ENCODE assay signal across 9 cellular contexts in the genomic region with DNA sequence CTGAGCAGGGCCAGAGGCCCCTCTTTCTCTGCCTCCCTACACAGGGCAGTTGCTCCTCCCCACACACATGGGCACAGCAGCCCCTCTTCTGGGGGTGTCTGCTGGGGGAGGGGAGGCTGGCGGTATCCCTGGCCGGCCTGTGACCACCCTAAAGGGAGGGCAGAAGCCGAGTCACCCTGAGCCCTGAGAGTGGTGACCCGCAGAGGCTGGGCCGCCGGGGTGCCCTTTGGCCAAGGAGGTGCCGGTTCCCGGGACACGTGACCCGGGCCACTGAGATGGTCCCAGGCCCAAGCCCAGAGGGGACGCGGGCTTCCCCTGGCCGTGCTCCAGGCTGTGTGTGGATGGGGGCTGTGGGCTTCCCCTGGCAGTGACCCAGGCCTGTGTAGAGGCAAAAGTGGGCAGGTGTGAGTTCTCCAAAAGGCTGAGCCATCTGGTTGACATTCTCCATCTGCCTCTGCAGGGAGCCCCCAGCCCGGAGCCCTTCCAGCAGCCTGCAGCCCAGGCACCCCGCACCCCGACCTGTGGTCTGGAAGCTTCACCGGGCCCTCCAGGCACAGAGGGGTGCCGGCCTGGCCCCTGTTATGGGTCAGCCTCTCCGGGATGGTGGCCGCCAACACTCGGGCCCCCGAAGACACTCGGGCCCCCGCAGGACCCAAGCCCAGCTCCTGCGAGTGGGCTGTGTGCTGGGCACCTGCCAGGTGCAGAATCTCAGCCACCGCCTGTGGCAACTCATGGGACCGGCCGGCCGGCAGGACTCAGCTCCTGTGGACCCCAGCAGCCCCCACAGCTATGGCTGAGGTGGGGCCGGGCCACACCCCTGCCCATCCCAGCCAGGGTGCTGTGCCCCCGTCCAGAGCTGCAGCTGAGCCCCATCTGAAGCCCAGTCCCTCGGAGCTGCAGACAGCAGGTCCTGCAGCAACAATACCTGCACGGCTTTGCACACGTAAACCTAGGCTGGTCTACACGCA. TPM values are rescaled to one million over a fixed set of nuclear protein-coding genes. Genes with fewer than 3 reads are reported as not detected.
DNase-seq lines count a peak whose midpoint lies in the region; ATAC-seq and TF ChIP-seq lines count a peak whose summit lies in the region.
"Had no signal": no experiment of that assay in that cellular context is flagged by ENCODE, and none has a peak within 500 bp of the region (broad histone marks: within the 10 kb centered on the region; RNA-seq: fewer than 3 reads in every experiment).

No MANE protein-coding gene starts in this region.

- peak overlapping the region; percentile 49 for H3K27ac Mint-ChIP-seq in chondrocyte (ENCODE audit: unreplicated experiment)
- peak overlapping the region in 2 of 9 donors; percentile 24 to 68 for H3K27ac Mint-ChIP-seq in naive thymus-derived CD4-positive, alpha-beta T cell

- H3K27ac ChIP-seq in BLaER1 treated with 17β-estradiol and CSF1 and Interleukin-3, amounts not matched to agents 10 nM and 100 nM, result peak overlapping the region; percentile 28 to 84 (median 59); a peak in 19 of 22 replicates
- H3K27ac ChIP-seq in naive thymus-derived CD4-positive, alpha-beta T cell (ENCODE audit: low read depth, low read length), result no peak overlapping the region
- H3K27ac ChIP-seq in gastrocnemius medialis, result no peak overlapping the region

- no peaks in the 10 kb centered on the region for H3K36me3 ChIP-seq in BLaER1 treated with 17β-estradiol and CSF1 and Interleukin-3, amounts not matched to agents 10 nM and 100 nM
- H3K36me3 ChIP-seq in MG63 (peaks cover 12% of the 10 kb centered on the region), gastrocnemius medialis (no peaks in the 10 kb centered on the region)
- H3K36me3 ChIP-seq in naive thymus-derived CD4-positive, alpha-beta T cell (ENCODE audit: control insufficient read depth in 2 of 3, insufficient read depth in 3 of 3, low read length in 3 of 3), result no peaks in the 10 kb centered on the region

- H4K20me1 ChIP-seq in BLaER1 treated with 17β-estradiol and CSF1 and Interleukin-3, amounts not matched to agents 10 nM and 100 nM, result peaks cover 0 to 36% (median 10%) of the 10 kb centered on the region in 11 experiments; a peak in 12 of 22 replicates

- peak overlapping the region; percentile 85 to 99 (median 93) for H3K4me2 ChIP-seq in BLaER1 treated with 17β-estradiol and CSF1 and Interleukin-3, amounts not matched to agents 10 nM and 100 nM

- peaks cover 23 to 49% (median 35%) of the 10 kb centered on the region in 11 experiments for H3K27me3 ChIP-seq in BLaER1 treated with 17β-estradiol and CSF1 and Interleukin-3, amounts not matched to agents 10 nM and 100 nM
- no peaks in the 10 kb centered on the region for H3K27me3 ChIP-seq in MG63
- H3K27me3 ChIP-seq in naive thymus-derived CD4-positive, alpha-beta T cell (ENCODE audit: control insufficient read depth in 2 of 2, insufficient read depth in 2 of 2, low read length in 2 of 2), result no peaks in the 10 kb centered on the region
- peaks cover 39 to 47% (median 45%) of the 10 kb centered on the region in 3 donors for H3K27me3 ChIP-seq in gastrocnemius medialis

- DNase-seq in MG63 (no peak), chondrocyte (ENCODE audit: low spot score) (no peak), midbrain (lab: John Stamatoyannopoulos, UW) (no peak), KG1 (lab: John Stamatoyannopoulos, UW) (no peak), NAMALWA (ENCODE audit: low spot score) (no peak), gastrocnemius medialis (no peak)
- DNase-seq in naive thymus-derived CD4-positive, alpha-beta T cell, result no peak

- peaks cover 27% of the 10 kb centered on the region for H3K4me1 Mint-ChIP-seq in chondrocyte (ENCODE audit: low read depth)
- peaks cover 0 to 15% (median 7%) of the 10 kb centered on the region in 7 donors for H3K4me1 Mint-ChIP-seq in naive thymus-derived CD4-positive, alpha-beta T cell

- peaks cover 33 to 85% (median 77%) of the 10 kb centered on the region in 10 experiments for H3K4me1 ChIP-seq in BLaER1 treated with 17β-estradiol and CSF1 and Interleukin-3, amounts not matched to agents 10 nM and 100 nM
- peaks cover 4 to 8% of the 10 kb centered on the region in 2 donors for H3K4me1 ChIP-seq in naive thymus-derived CD4-positive, alpha-beta T cell (ENCODE audit: control insufficient read depth in 2 of 2, insufficient read depth in 2 of 2, low read length in 2 of 2)
- no peaks in the 10 kb centered on the region for H3K4me1 ChIP-seq in gastrocnemius medialis

- no peak for ATAC-seq in naive thymus-derived CD4-positive, alpha-beta T cell
- ATAC-seq in gastrocnemius medialis, result no peak

- H3K9me3 Mint-ChIP-seq in chondrocyte (ENCODE audit: low read depth), result no peaks in the 10 kb centered on the region
- H3K9me3 Mint-ChIP-seq in naive thymus-derived CD4-positive, alpha-beta T cell, result no peaks in the 10 kb centered on the region

- peaks cover 2% of the 10 kb centered on the region for H3K36me3 Mint-ChIP-seq in chondrocyte (ENCODE audit: low read depth)
- H3K36me3 Mint-ChIP-seq in naive thymus-derived CD4-positive, alpha-beta T cell, result peaks cover 0 to 1% (median 0%) of the 10 kb centered on the region in 5 donors

- no peaks in the 10 kb centered on the region; a peak in 3 of 22 replicates for H3K9me3 ChIP-seq in BLaER1 treated with 17β-estradiol and CSF1 and Interleukin-3, amounts not matched to agents 10 nM and 100 nM (replicated peaks in 1 of 11)
- no peaks in the 10 kb centered on the region for H3K9me3 ChIP-seq in MG63
- H3K9me3 ChIP-seq in naive thymus-derived CD4-positive, alpha-beta T cell (ENCODE audit: control insufficient read depth in 2 of 3, low read length in 3 of 3), result no peaks in the 10 kb centered on the region
- no peaks in the 10 kb centered on the region for H3K9me3 ChIP-seq in gastrocnemius medialis

- TF ChIP-seq POLR2A in gastrocnemius medialis (IDR thresholded peaks at IDR 0.05), result no peak

- POLR2A ChIA-PET in naive thymus-derived CD4-positive, alpha-beta T cell (lab: Charles Lee), result interaction anchor here (1.3 to 2.4 kb wide), 5 partner anchors 9 to 21 kb away, joined by 3 to 6 read pairs (median 4); no protein-coding TSS in a partner anchor

- H3K4me3 ChIP-seq in BLaER1 treated with 17β-estradiol and CSF1 and Interleukin-3, amounts not matched to agents 10 nM and 100 nM, result peak overlapping the region; percentile 56 to 73 (median 64)
- H3K4me3 ChIP-seq in MG63 (peak overlapping the region; percentile 86), gastrocnemius medialis (no peak overlapping the region)
- peak overlapping the region; percentile 39 for H3K4me3 ChIP-seq in naive thymus-derived CD4-positive, alpha-beta T cell (ENCODE audit: low read length)

- CTCF ChIA-PET in naive thymus-derived CD4-positive, alpha-beta T cell (lab: Charles Lee), result interaction anchor here (0.7 to 0.8 kb wide), 2 partner anchors 9 to 15 kb away, joined by 3 read pairs; no protein-coding TSS in a partner anchor

- peak overlapping the region; percentile 77 for H3K4me3 Mint-ChIP-seq in chondrocyte (ENCODE audit: unreplicated experiment)
- peak overlapping the region; percentile 49 to 85 (median 75) for H3K4me3 Mint-ChIP-seq in naive thymus-derived CD4-positive, alpha-beta T cell

- TF ChIP-seq CTCF in chondrocyte (IDR thresholded peaks at IDR 0.05) (no peak), gastrocnemius medialis (IDR thresholded peaks at IDR 0.05 in 4 of 5, conservative IDR thresholded peaks at IDR 0.05 in 1 of 5) (no peak)

- in situ Hi-C loops in gastrocnemius medialis (cut with MboI; ENCODE audit: low sequenced_read_pairs in 4 of 4), result no loop called here

- intact Hi-C loops in naive thymus-derived CD4-positive, alpha-beta T cell (cut with micrococcal nuclease), result no loop called here
- intact Hi-C loops in gastrocnemius medialis (cut with DNase I; ENCODE audit: low total_unique reads), result no loop called here

- H3K27me3 Mint-ChIP-seq in chondrocyte (ENCODE audit: low read depth), result no peaks in the 10 kb centered on the region
- peaks cover 0 to 24% (median 0%) of the 10 kb centered on the region in 5 donors for H3K27me3 Mint-ChIP-seq in naive thymus-derived CD4-positive, alpha-beta T cell

- peak overlapping the region; percentile 12 to 87 (median 73) for H3K9ac ChIP-seq in BLaER1 treated with 17β-estradiol and CSF1 and Interleukin-3, amounts not matched to agents 10 nM and 100 nM

RNA-seq across cellular contexts. Expression of a gene that starts 1.0 kb away (rescaled TPM):
- 2.2 and 6.9 TPM in 2 replicates for total RNA-seq in MG63 (2014; rRNA removed; shearing (Covaris generic); ENCODE audit: low replicate concordance)
- 1.5 to 46.5 TPM (median 46.5 TPM) in 3 replicates for total RNA-seq in chondrocyte
- total RNA-seq in naive thymus-derived CD4-positive, alpha-beta T cell, result 1 to 10 TPM; 1.3 to 4.5 (median 4.0) TPM
- polyA plus RNA-seq in naive thymus-derived CD4-positive, alpha-beta T cell, result under 1 TPM; 0.24 to 0.44 TPM
- total RNA-seq in gastrocnemius medialis, result under 1 TPM in 1 of 4 donors, not detected in 3; 0.53 TPM

RNA-seq across cellular contexts. Expression of a gene that starts 4.3 kb away (rescaled TPM):
- total RNA-seq in MG63 (2014; rRNA removed; shearing (Covaris generic); ENCODE audit: low replicate concordance), result 0.35 TPM in 1 of 2 replicates, not detected in the other
- 0.99 to 1.6 TPM in 2 of 3 replicates, not detected in the other for total RNA-seq in chondrocyte
- total RNA-seq in naive thymus-derived CD4-positive, alpha-beta T cell, result under 1 TPM in 1 of 5 experiments, not detected in 4; 0.22 TPM
- polyA plus RNA-seq in naive thymus-derived CD4-positive, alpha-beta T cell, result not detected
- total RNA-seq in gastrocnemius medialis, result not detected
- total RNA-seq: myocyte had no signal

RNA-seq across cellular contexts. Expression of a gene that starts 7.6 kb away (rescaled TPM):
- 38.7 and 66.1 TPM in 2 replicates for total RNA-seq in MG63 (2014; rRNA removed; shearing (Covaris generic); ENCODE audit: low replicate concordance)
- total RNA-seq in chondrocyte (103 to 110 TPM (median 104 TPM) in 3 replicates), gastrocnemius medialis (100 to 1,000 TPM in 3 of 4 donors, 10 to 100 TPM in 1; 50.5 to 116 (median 107) TPM)
- total RNA-seq in naive thymus-derived CD4-positive, alpha-beta T cell, result 100 to 1,000 TPM; 161 to 209 (median 181) TPM
- polyA plus RNA-seq in naive thymus-derived CD4-positive, alpha-beta T cell, result 10 to 100 TPM; 15.2 to 40.2 TPM

RNA-seq across cellular contexts. Expression of a gene that starts 25.1 kb away (rescaled TPM):
- 23.0 and 30.3 TPM in 2 replicates for total RNA-seq in MG63 (2014; rRNA removed; shearing (Covaris generic); ENCODE audit: low replicate concordance)
- total RNA-seq in chondrocyte, result 111 to 124 TPM (median 120 TPM) in 3 replicates
- 100 to 1,000 TPM; 101 to 133 (median 118) TPM for total RNA-seq in naive thymus-derived CD4-positive, alpha-beta T cell
- 10 to 100 TPM; 15.0 to 25.5 TPM for polyA plus RNA-seq in naive thymus-derived CD4-positive, alpha-beta T cell
- total RNA-seq in gastrocnemius medialis, result 10 to 100 TPM; 19.7 to 39.4 (median 26.9) TPM

RNA-seq across cellular contexts. Expression of a gene that starts 25.6 kb away (rescaled TPM):
- 68.0 and 102 TPM in 2 replicates for total RNA-seq in MG63 (2014; rRNA removed; shearing (Covaris generic); ENCODE audit: low replicate concordance)
- 37.4 to 51.2 TPM (median 38.9 TPM) in 3 replicates for total RNA-seq in chondrocyte
- total RNA-seq in naive thymus-derived CD4-positive, alpha-beta T cell, result 100 to 1,000 TPM in 2 of 5 experiments, 10 to 100 TPM in 3; 74.3 to 135 (median 91.1) TPM
- 10 to 100 TPM; 37.8 to 46.6 TPM for polyA plus RNA-seq in naive thymus-derived CD4-positive, alpha-beta T cell
- 10 to 100 TPM; 19.0 to 29.3 (median 23.4) TPM for total RNA-seq in gastrocnemius medialis

Comparison
In these comparisons a context has a peak if more than half of its experiments do, and no peak if none do; other contexts are left out.
1. H3K27ac ChIP-seq: peak in BLaER1 treated with 17β-estradiol and CSF1 and Interleukin-3, amounts not matched to agents 10 nM and 100 nM (11 of 11); none in naive thymus-derived CD4-positive, alpha-beta T cell (single experiment) and gastrocnemius medialis (0 of 4).
2. H3K4me3 ChIP-seq: peak in BLaER1 treated with 17β-estradiol and CSF1 and Interleukin-3, amounts not matched to agents 10 nM and 100 nM (10 of 10), MG63 (single experiment) and naive thymus-derived CD4-positive, alpha-beta T cell (single experiment); none in gastrocnemius medialis (0 of 4).